17 cellular contexts compared by ENCODE assay signal in the genomic region with DNA sequence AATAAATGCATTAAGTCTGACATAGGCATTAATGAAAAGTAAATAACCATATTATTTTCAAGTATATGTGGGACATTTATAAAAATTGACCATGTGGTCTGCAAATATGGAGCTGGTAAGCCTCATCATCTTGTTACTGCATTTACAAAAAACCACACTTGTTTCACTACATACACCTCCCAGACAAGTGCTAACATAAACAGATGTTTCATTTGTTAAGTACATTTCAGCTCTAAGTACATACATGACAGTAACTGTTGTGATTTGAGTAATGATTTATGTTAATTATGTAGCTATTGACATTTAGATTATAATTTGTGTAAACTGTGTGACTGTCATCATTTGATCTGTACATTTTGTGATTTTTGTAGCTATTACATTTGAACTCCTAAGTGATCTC.
"Had no signal": no experiment of that assay in that cellular context is flagged by ENCODE, and none has a peak within 500 bp of the region (broad histone marks: within the 10 kb centered on the region; RNA-seq: fewer than 3 reads in every experiment).

No MANE protein-coding gene starts in this region.

- H3K4me3 Mint-ChIP-seq: activated CD4-positive, alpha-beta T cell treated with anti-CD3 and anti-CD28 coated beads, Interleukin-2, amount 10 ng/mL, durations not matched to agents 24 days and 14 days; activated CD8-positive, alpha-beta T cell treated with anti-CD3 and anti-CD28 coated beads, Interleukin-2, amount 10 ng/mL, durations not matched to agents 7 days and 5 days; activated T-helper 1 cell treated with anti-CD3 and anti-CD28 coated beads, Interleukin-12 subunit alpha, Interleukin-12 subunit beta, Interleukin-2, Interleukin-4 antibody, amounts not matched to agents 30 ng/mL and 10 ng/mL and 1 ng/mL, durations not matched to agents 14 hours and 24 hours and 36 hours; dendritic cell treated with granulocyte-macrophage colony-stimulating factor and Interleukin-4, amounts not matched to agents 40 ng/mL and 50 ng/mL, for 4 days; natural killer cell; stimulated activated naive CD8-positive, alpha-beta T cell treated with anti-CD3 and anti-CD28 coated beads, Interleukin-15, Interleukin-2, amounts not matched to agents 100 ng/mL and 50 ng/mL, for 24 hours had no signal

- H3K27ac Mint-ChIP-seq: activated CD4-positive, alpha-beta T cell treated with anti-CD3 and anti-CD28 coated beads, Interleukin-2, amount 10 ng/mL, durations not matched to agents 24 days and 14 days; activated CD8-positive, alpha-beta T cell treated with anti-CD3 and anti-CD28 coated beads, Interleukin-2, amount 10 ng/mL, durations not matched to agents 7 days and 5 days; activated T-helper 1 cell treated with anti-CD3 and anti-CD28 coated beads, Interleukin-12 subunit alpha, Interleukin-12 subunit beta, Interleukin-2, Interleukin-4 antibody, amounts not matched to agents 30 ng/mL and 10 ng/mL and 1 ng/mL, durations not matched to agents 14 hours and 24 hours and 36 hours; dendritic cell treated with granulocyte-macrophage colony-stimulating factor and Interleukin-4, amounts not matched to agents 40 ng/mL and 50 ng/mL, for 4 days; natural killer cell; stimulated activated naive CD8-positive, alpha-beta T cell treated with anti-CD3 and anti-CD28 coated beads, Interleukin-15, Interleukin-2, amounts not matched to agents 100 ng/mL and 50 ng/mL, for 24 hours had no signal

- H3K4me3 ChIP-seq: heart left ventricle, psoas muscle, tibial artery had no signal

- H3K4me1 ChIP-seq: psoas muscle, tibial artery had no signal

- H3K27ac ChIP-seq: brain microvascular endothelial cell, heart left ventricle, psoas muscle, tibial artery had no signal

- DNase-seq: activated CD4-positive, alpha-beta T cell treated with anti-CD3 and anti-CD28 coated beads, Interleukin-2, amount 10 ng/mL, durations not matched to agents 24 days and 14 days; activated CD8-positive, alpha-beta T cell treated with anti-CD3 and anti-CD28 coated beads, Interleukin-2, amount 10 ng/mL, durations not matched to agents 7 days and 5 days; aorta; brain microvascular endothelial cell; caudate nucleus; effector CD4-positive, alpha-beta T cell; heart left ventricle; midbrain; natural killer cell; psoas muscle; right cardiac atrium; stimulated activated CD4-positive, alpha-beta T cell treated with anti-CD3 and anti-CD28 coated beads, Interleukin-4, amount 100 ng/mL, for 24 hours; tibial artery had no signal

- H3K9me3 Mint-ChIP-seq: activated CD4-positive, alpha-beta T cell treated with anti-CD3 and anti-CD28 coated beads, Interleukin-2, amount 10 ng/mL, durations not matched to agents 24 days and 14 days; activated naive CD4-positive, alpha-beta T cell treated with anti-CD3 and anti-CD28 coated beads, Interleukin-2, amount 50 U/mL, for 72 hours; activated T-helper 1 cell treated with anti-CD3 and anti-CD28 coated beads, Interleukin-12 subunit alpha, Interleukin-12 subunit beta, Interleukin-2, Interleukin-4 antibody, amounts not matched to agents 30 ng/mL and 10 ng/mL and 1 ng/mL, durations not matched to agents 14 hours and 24 hours and 36 hours; dendritic cell treated with granulocyte-macrophage colony-stimulating factor and Interleukin-4, amounts not matched to agents 40 ng/mL and 50 ng/mL, for 4 days; natural killer cell; stimulated activated naive CD8-positive, alpha-beta T cell treated with anti-CD3 and anti-CD28 coated beads, Interleukin-15, Interleukin-2, amounts not matched to agents 100 ng/mL and 50 ng/mL, for 24 hours had no signal

- H3K36me3 ChIP-seq: brain microvascular endothelial cell, tibial artery had no signal

- H3K27me3 ChIP-seq: brain microvascular endothelial cell, heart left ventricle, tibial artery had no signal

- H3K4me1 Mint-ChIP-seq: natural killer cell had no signal

- H3K9me3 ChIP-seq: heart left ventricle, psoas muscle, tibial artery had no signal

- H3K36me3 Mint-ChIP-seq: activated naive CD4-positive, alpha-beta T cell treated with anti-CD3 and anti-CD28 coated beads, Interleukin-2, amount 50 U/mL, for 72 hours; natural killer cell had no signal

- ATAC-seq: activated CD8-positive, alpha-beta T cell treated with anti-CD3 and anti-CD28 coated beads, Interleukin-2, amount 10 ng/mL, durations not matched to agents 7 days and 5 days; heart left ventricle; natural killer cell; psoas muscle; right cardiac atrium had no signal
